Comparison of ENCODE assay signal across 1 cellular context in the genomic region with DNA sequence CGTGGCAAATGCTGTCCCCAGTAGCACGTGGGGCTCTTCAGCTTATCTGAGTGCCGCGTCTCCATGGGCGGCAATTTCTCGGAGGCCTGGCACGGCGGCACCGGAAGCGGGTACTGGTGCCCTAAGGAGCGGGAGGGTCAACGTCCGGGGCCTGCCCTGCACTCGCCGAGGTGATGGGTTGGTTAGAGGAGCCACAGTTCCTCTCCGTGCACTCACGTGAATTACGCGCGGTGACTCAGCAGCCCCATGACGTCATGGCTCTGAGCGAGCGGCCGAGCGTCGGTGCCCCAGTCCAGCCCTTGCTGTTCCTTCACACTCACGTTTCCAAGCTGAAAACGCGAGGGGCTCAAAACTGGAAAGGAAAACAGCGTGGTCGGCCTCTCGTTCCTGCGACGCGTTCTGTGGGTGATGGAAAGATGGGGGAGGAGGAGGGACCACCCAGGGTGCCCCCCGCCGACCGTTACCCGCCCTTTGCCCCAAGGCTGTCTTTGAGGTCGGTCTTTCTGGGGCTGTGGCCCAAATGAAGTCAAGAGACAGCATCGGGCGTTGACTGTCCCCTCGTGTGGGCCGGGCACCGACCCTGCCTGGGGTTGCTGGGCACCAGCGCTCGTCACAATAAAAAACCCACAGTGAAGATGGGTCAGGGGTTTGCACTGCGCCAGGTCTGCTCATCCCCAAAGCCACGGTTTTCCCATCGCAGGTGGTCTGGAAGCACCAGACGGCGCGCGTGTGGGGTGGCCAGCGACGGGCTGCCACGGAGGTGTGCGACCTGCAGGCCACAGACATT.
TF ChIP-seq lines count a peak whose summit lies in the region.

No MANE protein-coding gene starts in this region.

TF ChIP-seq in WTC11, 78 proteins besides CTCF, POLR2A, EP300 and RAD21 (continued from another document):
- TF ChIP-seq, protein P1, sequence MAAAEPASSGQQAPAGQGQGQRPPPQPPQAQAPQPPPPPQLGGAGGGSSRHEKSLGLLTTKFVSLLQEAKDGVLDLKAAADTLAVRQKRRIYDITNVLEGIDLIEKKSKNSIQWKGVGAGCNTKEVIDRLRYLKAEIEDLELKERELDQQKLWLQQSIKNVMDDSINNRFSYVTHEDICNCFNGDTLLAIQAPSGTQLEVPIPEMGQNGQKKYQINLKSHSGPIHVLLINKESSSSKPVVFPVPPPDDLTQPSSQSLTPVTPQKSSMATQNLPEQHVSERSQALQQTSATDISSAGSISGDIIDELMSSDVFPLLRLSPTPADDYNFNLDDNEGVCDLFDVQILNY (CRISPR knock-in tag; IDR thresholded peaks at IDR 0.05), result no peak
